ENCODE assay signal across 23 cellular contexts in the genomic region with DNA sequence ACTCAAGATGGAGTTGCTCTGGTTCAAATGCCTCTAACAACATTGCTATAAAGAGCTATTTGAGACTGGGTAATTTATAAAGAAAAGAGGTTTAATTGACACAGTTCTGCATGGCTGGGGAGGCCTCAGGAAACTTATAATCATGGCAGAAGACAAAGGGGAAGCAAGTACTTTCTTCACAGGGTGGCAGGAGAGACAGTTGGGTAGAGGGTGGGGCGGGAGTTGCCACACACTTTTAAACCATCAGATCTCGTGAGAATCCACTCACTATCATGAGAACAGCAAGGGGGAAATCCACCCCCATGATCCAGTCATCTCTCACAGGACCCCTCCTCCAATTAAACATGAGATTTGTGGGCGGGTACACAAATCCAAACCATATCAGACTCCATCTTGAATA.
"Had no signal": no experiment of that assay in that cellular context is flagged by ENCODE, and none has a peak within 500 bp of the region (broad histone marks: within the 10 kb centered on the region; RNA-seq: fewer than 3 reads in every experiment).

No MANE protein-coding gene starts in this region.

- ATAC-seq: activated CD8-positive, alpha-beta T cell treated with anti-CD3 and anti-CD28 coated beads for 36 hours; activated naive CD4-positive, alpha-beta T cell treated with anti-CD3 and anti-CD28 coated beads, Interleukin-2, amount 50 U/mL, for 72 hours; foreskin keratinocyte; heart left ventricle; naive thymus-derived CD4-positive, alpha-beta T cell; psoas muscle; stimulated activated memory B cell treated with anti-CD40 and anti-IgM and Interleukin-4, amounts not matched to agents 10 μg/mL and 1 μg/mL and 100 μg/mL, for 72 hours; stimulated activated naive CD8-positive, alpha-beta T cell treated with anti-CD3 and anti-CD28 coated beads, Interleukin-15, amount 100 ng/mL, for 72 hours had no signal

- DNase-seq: activated CD4-positive, alpha-beta T cell treated with anti-CD3 and anti-CD28 coated beads, Interleukin-2, amount 10 ng/mL, durations not matched to agents 24 days and 14 days; activated CD4-positive, CD25-positive, alpha-beta regulatory T cell treated with anti-CD3 and anti-CD28 coated beads, Interleukin-2, amount 50 U/mL, for 72 hours; activated CD8-positive, alpha-beta T cell treated with anti-CD3 and anti-CD28 coated beads for 36 hours; activated naive CD4-positive, alpha-beta T cell; activated T-cell treated with anti-CD3 and anti-CD28 coated beads, Interleukin-2, amount 50 U/mL, for 48 hours; central memory CD4-positive, alpha-beta T cell; foreskin keratinocyte; heart left ventricle; naive thymus-derived CD4-positive, alpha-beta T cell; occipital lobe; psoas muscle; stimulated activated CD4-positive, alpha-beta T cell treated with anti-CD3 and anti-CD28 coated beads, Interleukin-1b, Interleukin-23, amount 100 ng/mL, for 48 hours; stimulated activated CD4-positive, alpha-beta T cell treated with anti-CD3 and anti-CD28 coated beads, Interleukin-4, amount 100 ng/mL, for 4 hours; stimulated activated CD8-positive, alpha-beta memory T cell treated with anti-CD3 and anti-CD28 coated beads, Interleukin-4, amount 100 ng/mL, for 48 hours; stimulated activated naive CD8-positive, alpha-beta T cell treated with anti-CD3 and anti-CD28 coated beads, Interleukin-15, amount 100 ng/mL, for 72 hours; substantia nigra; uterus had no signal

- H3K27me3 Mint-ChIP-seq: activated CD4-positive, alpha-beta T cell treated with anti-CD3 and anti-CD28 coated beads, Interleukin-2, amount 10 ng/mL, durations not matched to agents 24 days and 14 days; activated CD8-positive, alpha-beta T cell treated with anti-CD3 and anti-CD28 coated beads for 36 hours; dendritic cell treated with granulocyte-macrophage colony-stimulating factor and Interleukin-4, amounts not matched to agents 40 ng/mL and 50 ng/mL, for 4 days; naive thymus-derived CD4-positive, alpha-beta T cell; stimulated activated memory B cell treated with anti-CD40 and anti-IgM and Interleukin-4, amounts not matched to agents 10 μg/mL and 1 μg/mL and 100 μg/mL, for 72 hours; stimulated activated naive CD8-positive, alpha-beta T cell treated with anti-CD3 and anti-CD28 coated beads, Interleukin-15, amount 100 ng/mL, for 72 hours; type B pancreatic cell had no signal

- H3K36me3 Mint-ChIP-seq: activated naive CD4-positive, alpha-beta T cell treated with anti-CD3 and anti-CD28 coated beads, Interleukin-2, amount 50 U/mL, for 72 hours had no signal

- H3K27ac Mint-ChIP-seq: activated CD4-positive, alpha-beta T cell treated with anti-CD3 and anti-CD28 coated beads, Interleukin-2, amount 10 ng/mL, durations not matched to agents 24 days and 14 days; activated CD8-positive, alpha-beta T cell treated with anti-CD3 and anti-CD28 coated beads for 36 hours; activated naive CD4-positive, alpha-beta T cell treated with anti-CD3 and anti-CD28 coated beads, Interleukin-2, amount 50 U/mL, for 72 hours; dendritic cell treated with granulocyte-macrophage colony-stimulating factor and Interleukin-4, amounts not matched to agents 40 ng/mL and 50 ng/mL, for 4 days; mesothelial cell of epicardium; naive thymus-derived CD4-positive, alpha-beta T cell; stimulated activated memory B cell treated with anti-CD40 and anti-IgM and Interleukin-4, amounts not matched to agents 10 μg/mL and 1 μg/mL and 100 μg/mL, for 72 hours; type B pancreatic cell had no signal

- H3K4me1 Mint-ChIP-seq: mesothelial cell of epicardium had no signal

- H3K9me3 Mint-ChIP-seq: activated CD4-positive, alpha-beta T cell treated with anti-CD3 and anti-CD28 coated beads, Interleukin-2, amount 10 ng/mL, durations not matched to agents 24 days and 14 days; activated CD8-positive, alpha-beta T cell treated with anti-CD3 and anti-CD28 coated beads for 36 hours; activated naive CD4-positive, alpha-beta T cell treated with anti-CD3 and anti-CD28 coated beads, Interleukin-2, amount 50 U/mL, for 72 hours; mesothelial cell of epicardium; naive thymus-derived CD4-positive, alpha-beta T cell; neural crest cell; stimulated activated memory B cell treated with anti-CD40 and anti-IgM and Interleukin-4, amounts not matched to agents 10 μg/mL and 1 μg/mL and 100 μg/mL, for 72 hours; stimulated activated naive CD8-positive, alpha-beta T cell treated with anti-CD3 and anti-CD28 coated beads, Interleukin-15, amount 100 ng/mL, for 72 hours; type B pancreatic cell had no signal

- H3K4me3 Mint-ChIP-seq: activated CD4-positive, alpha-beta T cell treated with anti-CD3 and anti-CD28 coated beads, Interleukin-2, amount 10 ng/mL, durations not matched to agents 24 days and 14 days; activated CD8-positive, alpha-beta T cell treated with anti-CD3 and anti-CD28 coated beads for 36 hours; dendritic cell treated with granulocyte-macrophage colony-stimulating factor and Interleukin-4, amounts not matched to agents 40 ng/mL and 50 ng/mL, for 4 days; mesothelial cell of epicardium; naive thymus-derived CD4-positive, alpha-beta T cell; neural crest cell; stimulated activated memory B cell treated with anti-CD40 and anti-IgM and Interleukin-4, amounts not matched to agents 10 μg/mL and 1 μg/mL and 100 μg/mL, for 72 hours; stimulated activated naive CD8-positive, alpha-beta T cell treated with anti-CD3 and anti-CD28 coated beads, Interleukin-15, amount 100 ng/mL, for 72 hours; type B pancreatic cell had no signal
